Comparison of ENCODE assay signal across 7 cellular contexts in the genomic region with DNA sequence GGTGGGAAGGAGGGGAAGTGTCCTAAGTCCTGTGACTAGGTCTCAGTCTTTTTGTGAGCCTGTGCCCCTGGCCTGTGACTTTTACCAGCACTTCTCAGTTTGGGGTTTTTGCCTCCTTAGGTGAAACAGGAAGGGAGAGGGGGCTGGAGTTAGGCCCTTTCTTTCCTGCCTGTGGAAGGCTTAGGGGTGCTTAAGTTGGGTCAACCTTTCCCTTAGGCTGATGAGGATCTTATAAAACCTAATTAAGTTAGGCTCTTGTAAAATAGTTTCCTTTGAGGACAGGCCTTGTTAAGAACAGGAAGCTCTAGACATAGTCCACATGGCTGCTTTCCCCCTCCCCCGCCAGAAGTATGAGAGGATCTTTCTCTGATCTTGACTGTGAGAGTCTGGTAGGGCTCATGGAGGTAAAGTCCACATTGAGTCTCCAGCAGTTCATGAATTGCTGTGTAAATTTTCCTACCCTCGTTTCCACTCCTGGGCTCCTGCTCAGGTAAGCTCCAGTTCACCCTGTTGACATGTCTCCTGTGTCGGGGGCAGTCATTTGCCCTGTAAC. TPM values are rescaled to one million over a fixed set of nuclear protein-coding genes. Genes with fewer than 3 reads are reported as not detected.
DNase-seq lines count a peak whose midpoint lies in the region.

No MANE protein-coding gene starts in this region.

- H3K36me3 ChIP-seq in HUES6 (ENCODE audit: control insufficient read depth, insufficient read depth, low read length): no peaks in the 10 kb centered on the region

- H3K27ac ChIP-seq in HUES6 (ENCODE audit: low read depth, low read length): peak overlapping the region; percentile 48; the same call in 1 of the 2 replicates

- no peaks in the 10 kb centered on the region for H3K9me3 ChIP-seq in HUES6 (ENCODE audit: control insufficient read depth, insufficient read depth, low read depth, low read length)

- no peak overlapping the region for H3K4me3 ChIP-seq in HUES6 (ENCODE audit: low read depth, low read length)

- peaks cover 33% of the 10 kb centered on the region for H3K4me1 ChIP-seq in HUES6 (ENCODE audit: control insufficient read depth, insufficient read depth, low read length)

- peak; percentile 89 for DNase-seq in SKM-1 treated with dmso at 0.1 percent for 144 hours (lab: John Stamatoyannopoulos, UW; ENCODE audit: unreplicated experiment)
- peak; percentile 25 for DNase-seq in dermis blood vessel endothelial cell
- DNase-seq in stimulated activated CD4-positive, alpha-beta T cell treated with anti-CD3 and anti-CD28 coated beads, Interleukin-4, amount 100 ng/mL, for 24 hours: peak; percentile 27
- DNase-seq in RKO (ENCODE audit: low spot score): no peak
- DNase-seq in retina: no peak
- DNase-seq in NCI-H2227 treated with DMSO at 0.1 percent for 48 hours (lab: John Stamatoyannopoulos, UW): no peak

- no peaks in the 10 kb centered on the region for H3K27me3 ChIP-seq in HUES6 (ENCODE audit: control insufficient read depth, insufficient read depth, low read length)

- H3K9ac ChIP-seq in HUES6 (ENCODE audit: low read length): peak overlapping the region; percentile 65

RNA-seq across cellular contexts. Expression of a gene that starts 17.0 kb away (rescaled TPM):
- total RNA-seq in dermis blood vessel endothelial cell: 16.8 and 20.8 TPM in 2 replicates

RNA-seq across cellular contexts. Expression of a gene that starts 26.0 kb away (rescaled TPM):
- total RNA-seq in dermis blood vessel endothelial cell: 2.7 and 5.6 TPM in 2 replicates

Comparison
In these comparisons a context has a peak if more than half of its experiments do, and no peak if none do; other contexts are left out.
1. DNase-seq: peak in SKM-1 treated with dmso at 0.1 percent for 144 hours (single experiment), dermis blood vessel endothelial cell (single experiment) and stimulated activated CD4-positive, alpha-beta T cell treated with anti-CD3 and anti-CD28 coated beads, Interleukin-4, amount 100 ng/mL, for 24 hours (single experiment); none in RKO (single experiment), retina (single experiment) and NCI-H2227 treated with DMSO at 0.1 percent for 48 hours (single experiment).